26 cellular contexts compared by ENCODE assay signal in the genomic region with DNA sequence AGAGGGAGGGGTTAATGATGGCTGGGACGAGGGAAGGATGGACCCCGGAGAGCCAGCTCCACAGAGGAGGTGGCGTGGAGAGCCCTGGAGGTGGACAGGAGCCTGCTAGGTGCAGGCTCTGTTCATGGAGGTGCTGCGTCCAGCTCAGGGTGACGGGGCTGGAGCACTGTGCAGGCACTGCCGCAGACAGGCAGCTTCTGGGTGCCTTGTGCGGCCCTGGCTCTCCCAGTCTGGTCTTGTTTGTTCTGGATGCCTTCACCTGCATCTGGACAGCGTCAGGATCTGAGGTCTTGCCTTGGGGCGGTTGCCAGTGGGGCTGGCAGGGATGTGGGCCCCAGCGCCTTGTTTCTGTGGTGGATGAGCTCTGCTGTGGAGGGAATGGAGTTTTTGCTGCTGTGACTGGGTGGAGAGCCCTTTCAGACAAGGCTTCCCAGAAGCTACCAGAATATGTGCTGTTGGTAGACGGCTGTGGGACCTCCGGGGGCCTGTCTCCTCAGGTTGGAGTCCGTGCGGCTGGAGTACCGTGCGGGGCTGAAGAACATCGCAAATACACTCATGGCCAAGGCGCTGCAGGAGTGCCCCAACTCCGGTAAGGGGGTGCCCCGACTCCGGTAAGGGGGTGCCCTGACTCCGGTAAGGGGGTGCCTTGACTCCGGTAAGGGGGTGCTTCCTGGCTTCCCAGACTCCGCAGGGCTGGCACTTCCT. TPM values are rescaled to one million over a fixed set of nuclear protein-coding genes. Genes with fewer than 3 reads are reported as not detected.
DNase-seq lines count a peak whose midpoint lies in the region; ATAC-seq, FAIRE-seq and TF ChIP-seq lines count a peak whose summit lies in the region.
"Had no signal": no experiment of that assay in that cellular context is flagged by ENCODE, and none has a peak within 500 bp of the region (broad histone marks: within the 10 kb centered on the region; RNA-seq: fewer than 3 reads in every experiment).

No MANE protein-coding gene starts in this region.

- H3K36me3 ChIP-seq in HepG2 (replicated peaks in 1 of 2; ENCODE audit: control insufficient read depth in 1 of 2, insufficient read depth in 2 of 2, low read length in 2 of 2) (peaks cover 53 to 76% of the 10 kb centered on the region in 2 experiments), right lobe of liver (peaks cover 0 to 82% (median 37%) of the 10 kb centered on the region in 4 donors)

- BruUV-seq in HepG2 (replicated peaks; lab: Mats Ljungman, UMichigan), result no TSS peak

- FAIRE-seq in HepG2 (lab: Jason Lieb, UNC), result no peak
- FAIRE-seq: D721Med, pancreas, TTC549 had no signal

- intact Hi-C loops in HepG2 (cut with micrococcal nuclease; ENCODE audit: unreplicated experiment), result no loop called here
- intact Hi-C loops in right lobe of liver (cut with DNase I), result no loop called here

- H3K9me3 ChIP-seq in HepG2 (ENCODE audit: low read length) (no peaks in the 10 kb centered on the region), right lobe of liver (no peaks in the 10 kb centered on the region)
- H3K9me3 ChIP-seq: left lung, pancreas, suprapubic skin, vagina had no signal

- ATAC-seq in HepG2 (no peak), right lobe of liver (no peak), HG03095 (IDR thresholded peaks at IDR 0.05; ENCODE audit: unreplicated experiment) (no peak), HG03520 (IDR thresholded peaks at IDR 0.05; ENCODE audit: unreplicated experiment) (no peak)
- ATAC-seq: activated T-cell treated with anti-CD3 and anti-CD28 coated beads, Interleukin-2, amount 50 U/mL, for 4 hours; left lung; natural killer cell treated with Interleukin-12 subunit alpha and Interleukin-12 subunit beta and Interleukin-15 and Interleukin-18, amount 100 ng/mL, for 72 hours; pancreas; sciatic nerve had no signal

- peaks cover 4% of the 10 kb centered on the region for H3K79me2 ChIP-seq in HepG2 (ENCODE audit: insufficient read depth, low read length)

- H4K20me1 ChIP-seq in HepG2 (ENCODE audit: insufficient read depth, low read length), result no peaks in the 10 kb centered on the region

- TF ChIP-seq EP300 in HepG2 (IDR thresholded peaks at IDR 0.05; ENCODE audit: low read depth in 2 of 2, low read length in 2 of 2) (no peak), HepG2 (CRISPR knock-in tag; IDR thresholded peaks at IDR 0.05; ENCODE audit: borderline replicate concordance) (no peak)

- CTCF ChIA-PET in HepG2 (lab: Yijun Ruan, JAX; ENCODE audit: low intra/inter-chr PET ratio, low total read pairs), result no interaction called here

- H3K4me1 ChIP-seq in HepG2 (ENCODE audit: insufficient read depth, low read length) (peaks cover 26% of the 10 kb centered on the region), right lobe of liver (peaks cover 0 to 23% (median 11%) of the 10 kb centered on the region in 4 donors)
- H3K4me1 ChIP-seq: left lung, suprapubic skin, vagina had no signal

- in situ Hi-C loops in HepG2 (cut with HindIII; ENCODE audit: extremely low pct_ligation_motif_present, low pct_unique_long_range_greater_than_20kb), result no loop called here

- TF ChIP-seq POLR2A in HepG2 (IDR thresholded peaks at IDR 0.05; ENCODE audit: insufficient read depth in 1 of 2, low read depth in 2 of 2, low read length in 2 of 2) (no peak; a peak in 1 of 4 replicates), right lobe of liver (IDR thresholded peaks at IDR 0.05) (no peak)

- TF ChIP-seq CTCF in HepG2 (CRISPR knock-in tag; IDR thresholded peaks at IDR 0.05), result no peak
- TF ChIP-seq CTCF in right lobe of liver (IDR thresholded peaks at IDR 0.05), result no peak

- H3K27me3 ChIP-seq in HepG2 (ENCODE audit: control insufficient read depth in 1 of 2, insufficient read depth in 2 of 2, low read length in 2 of 2), result no peaks in the 10 kb centered on the region
- no peaks in the 10 kb centered on the region for H3K27me3 ChIP-seq in right lobe of liver
- H3K27me3 ChIP-seq: left lung, pancreas, suprapubic skin, vagina had no signal

- H3K4me2 ChIP-seq in HepG2 (ENCODE audit: low read depth, low read length), result no peak overlapping the region

- POLR2A ChIA-PET in HepG2 (lab: Yijun Ruan, JAX), result interaction anchor here (5.0 kb wide), 1 partner anchor 8 kb away, joined by 81 read pairs; the partner anchor contains the start of gene C20orf204

- TF ChIP-seq RAD21 in HepG2 (CRISPR knock-in tag; IDR thresholded peaks at IDR 0.05), result no peak

- no peak overlapping the region for H2AFZ ChIP-seq in HepG2 (ENCODE audit: low read length)
- H2AFZ ChIP-seq: GM23248 had no signal

- H3K27ac ChIP-seq in HepG2 (ENCODE audit: extremely low read length, insufficient read depth, low read length), result no peak overlapping the region
- no peak overlapping the region for H3K27ac ChIP-seq in right lobe of liver
- H3K27ac ChIP-seq: GM23248, left lung, pancreas, RWPE1, suprapubic skin, vagina had no signal

- no peak for DNase-seq in HepG2 (ENCODE audit: low spot score)
- no peak for DNase-seq in right lobe of liver
- DNase-seq in mucosa of gallbladder (ENCODE audit: low spot score), result peak; percentile 60
- DNase-seq: activated CD4-positive, CD25-positive, alpha-beta regulatory T cell treated with anti-CD3 and anti-CD28 coated beads, Interleukin-2, amount 50 U/mL, for 72 hours; activated T-cell treated with anti-CD3 and anti-CD28 coated beads, Interleukin-2, amount 50 U/mL, for 4 hours; effector CD8-positive, alpha-beta T cell; foreskin melanocyte; GM23248; immature natural killer cell; NCI-H1105; NCI-H2029; NCI-H226; NCI-H748 treated with DMSO at 0.1 percent for 48 hours; pancreas; SW 1271 had no signal

- H3K4me3 ChIP-seq in HepG2 (replicated peaks in 1 of 3; ENCODE audit: insufficient read depth in 1 of 3, low read depth in 2 of 3, low read length in 3 of 3), result no peak overlapping the region
- H3K4me3 ChIP-seq in right lobe of liver, result no peak overlapping the region
- H3K4me3 ChIP-seq: GM23248, left lung, pancreas, suprapubic skin, vagina had no signal

- no peak overlapping the region for H3K9ac ChIP-seq in HepG2 (ENCODE audit: insufficient read depth, low read depth, low read length)
- H3K9ac ChIP-seq: GM23248 had no signal

- 97% methylated on average over 23 of the region's 24 CpGs for WGBS in HepG2 (ENCODE audit: low lambda C conversion rate)
- 94% methylated on average over 9 of the region's 24 CpGs for WGBS in right lobe of liver (ENCODE audit: insufficient coverage, low coverage, low lambda C conversion rate, missing lambda C conversion rate)

RNA-seq across cellular contexts. Expression of gene C20orf204, which starts 7.8 kb away (rescaled TPM):
- 36.8 and 80.0 TPM in 2 replicates for total RNA-seq in HepG2 (2016; rRNA removed; fragmentation: Illumina TruSeq; extraction: Trizol)
- total RNA-seq in HepG2 (2016; cell fraction: cytosol; rRNA removed; fragmentation: Illumina TruSeq; extraction: Trizol; ENCODE audit: low read depth), result 48.6 and 61.3 TPM in 2 replicates
- total RNA-seq in HepG2 (2016; cell fraction: insoluble cytoplasmic fraction; rRNA removed; fragmentation: Illumina TruSeq; extraction: Trizol), result 39.0 and 80.0 TPM in 2 replicates
- 57.5 and 77.5 TPM in 2 replicates for total RNA-seq in HepG2 (2016; cell fraction: membrane; rRNA removed; fragmentation: Illumina TruSeq; extraction: Trizol)
- 68.2 and 72.7 TPM in 2 replicates for total RNA-seq in HepG2 (2016; cell fraction: nucleus; rRNA removed; fragmentation: Illumina TruSeq; extraction: Trizol)
- polyA plus RNA-seq in HepG2 (2011; rRNA removed), result 22.1 and 27.2 TPM in 2 replicates
- polyA plus RNA-seq in HepG2 (2011; cell fraction: cytosol; rRNA removed), result 22.8 and 58.2 TPM in 2 replicates
- polyA plus RNA-seq in HepG2 (2011; cell fraction: nucleus; rRNA removed), result 143 and 193 TPM in 2 replicates
- polyA plus RNA-seq in HepG2 (2012), result 13.4 and 16.2 TPM in 2 replicates
- 59.0 and 74.0 TPM in 2 replicates for polyA plus RNA-seq in HepG2 (2016; cell fraction: cytosol; fragmentation: Illumina TruSeq; extraction: Trizol; ENCODE audit: low read depth)
- 48.7 and 49.5 TPM in 2 replicates for polyA plus RNA-seq in HepG2 (2016; cell fraction: insoluble cytoplasmic fraction; fragmentation: Illumina TruSeq; extraction: Trizol; ENCODE audit: low read depth)
- 58.9 and 64.4 TPM in 2 replicates for polyA plus RNA-seq in HepG2 (2016; cell fraction: membrane; fragmentation: Illumina TruSeq; extraction: Trizol; ENCODE audit: low read depth)
- polyA plus RNA-seq in HepG2 (2016; cell fraction: nucleus; fragmentation: Illumina TruSeq; extraction: Trizol; ENCODE audit: insufficient read depth, low read depth), result 152 and 164 TPM in 2 replicates
- 1.8 and 19.7 TPM in 2 replicates for polyA minus RNA-seq in HepG2 (2011; rRNA and poly(A)+ RNA removed; ENCODE audit: low replicate concordance)
- polyA minus RNA-seq in HepG2 (2011; cell fraction: cytosol; rRNA and poly(A)+ RNA removed), result 15.0 and 21.9 TPM in 2 replicates
- 21.8 and 31.2 TPM in 2 replicates for polyA minus RNA-seq in HepG2 (2011; cell fraction: nucleus; rRNA and poly(A)+ RNA removed)
- 1 to 10 TPM in 1 of 6 experiments, under 1 TPM in 4, not detected in 1; 0.29 to 1.1 (median 0.44) TPM for total RNA-seq in right lobe of liver
- total RNA-seq in mucosa of gallbladder, result 1.7 TPM
- polyA plus RNA-seq: CD14-positive monocyte, immature natural killer cell had no signal

RNA-seq across cellular contexts. Expression of gene SOX18, which starts 21.3 kb away (rescaled TPM):
- total RNA-seq in HepG2 (2016; rRNA removed; fragmentation: Illumina TruSeq; extraction: Trizol) (1.3 and 1.9 TPM in 2 replicates), right lobe of liver (1 to 10 TPM; 4.1 to 7.8 (median 5.6) TPM), mucosa of gallbladder (30.1 TPM)
- total RNA-seq in HepG2 (2016; cell fraction: cytosol; rRNA removed; fragmentation: Illumina TruSeq; extraction: Trizol; ENCODE audit: low read depth), result 1.1 and 1.6 TPM in 2 replicates
- total RNA-seq in HepG2 (2016; cell fraction: insoluble cytoplasmic fraction; rRNA removed; fragmentation: Illumina TruSeq; extraction: Trizol), result 0.94 and 1.8 TPM in 2 replicates
- total RNA-seq in HepG2 (2016; cell fraction: membrane; rRNA removed; fragmentation: Illumina TruSeq; extraction: Trizol), result 2.7 and 3.0 TPM in 2 replicates
- 1.4 and 2.1 TPM in 2 replicates for total RNA-seq in HepG2 (2016; cell fraction: nucleus; rRNA removed; fragmentation: Illumina TruSeq; extraction: Trizol)
- polyA plus RNA-seq in HepG2 (2011; rRNA removed), result 1.6 and 2.0 TPM in 2 replicates
- polyA plus RNA-seq in HepG2 (2011; cell fraction: cytosol; rRNA removed), result 1.1 and 2.3 TPM in 2 replicates
- polyA plus RNA-seq in HepG2 (2011; cell fraction: nucleus; rRNA removed), result 8.4 and 10.3 TPM in 2 replicates
- 2.4 and 3.1 TPM in 2 replicates for polyA plus RNA-seq in HepG2 (2012)
- polyA plus RNA-seq in HepG2 (2016; cell fraction: cytosol; fragmentation: Illumina TruSeq; extraction: Trizol; ENCODE audit: low read depth), result 1.8 and 1.9 TPM in 2 replicates
- 7.2 and 8.4 TPM in 2 replicates for polyA plus RNA-seq in HepG2 (2016; cell fraction: insoluble cytoplasmic fraction; fragmentation: Illumina TruSeq; extraction: Trizol; ENCODE audit: low read depth)
- polyA plus RNA-seq in HepG2 (2016; cell fraction: membrane; fragmentation: Illumina TruSeq; extraction: Trizol; ENCODE audit: low read depth), result 3.3 and 4.0 TPM in 2 replicates
- polyA plus RNA-seq in HepG2 (2016; cell fraction: nucleus; fragmentation: Illumina TruSeq; extraction: Trizol; ENCODE audit: insufficient read depth, low read depth), result 9.0 and 10.0 TPM in 2 replicates
- 0.28 and 1.8 TPM in 2 replicates for polyA minus RNA-seq in HepG2 (2011; rRNA and poly(A)+ RNA removed; ENCODE audit: low replicate concordance)
- 1.9 and 4.0 TPM in 2 replicates for polyA minus RNA-seq in HepG2 (2011; cell fraction: cytosol; rRNA and poly(A)+ RNA removed)
- 0.77 and 0.87 TPM in 2 replicates for polyA minus RNA-seq in HepG2 (2011; cell fraction: nucleus; rRNA and poly(A)+ RNA removed)
- total RNA-seq: GM23248; natural killer cell treated with Interleukin-12 subunit alpha and Interleukin-12 subunit beta and Interleukin-15 and Interleukin-18, amount 100 ng/mL, for 72 hours had no signal
- polyA plus RNA-seq: CD14-positive monocyte, GM23248, immature natural killer cell had no signal

RNA-seq across cellular contexts. Expression of gene TCEA2, which starts 34.9 kb away (rescaled TPM):
- total RNA-seq in HepG2 (2016; rRNA removed; fragmentation: Illumina TruSeq; extraction: Trizol) (25.9 and 33.7 TPM in 2 replicates), right lobe of liver (10 to 100 TPM; 14.8 to 45.6 (median 28.6) TPM), mucosa of gallbladder (64.2 TPM)
- 58.0 and 75.2 TPM in 2 replicates for total RNA-seq in HepG2 (2016; cell fraction: cytosol; rRNA removed; fragmentation: Illumina TruSeq; extraction: Trizol; ENCODE audit: low read depth)
- 25.2 and 31.6 TPM in 2 replicates for total RNA-seq in HepG2 (2016; cell fraction: insoluble cytoplasmic fraction; rRNA removed; fragmentation: Illumina TruSeq; extraction: Trizol)
- 54.3 and 70.5 TPM in 2 replicates for total RNA-seq in HepG2 (2016; cell fraction: membrane; rRNA removed; fragmentation: Illumina TruSeq; extraction: Trizol)
- total RNA-seq in HepG2 (2016; cell fraction: nucleus; rRNA removed; fragmentation: Illumina TruSeq; extraction: Trizol), result 19.6 and 25.2 TPM in 2 replicates
- polyA plus RNA-seq in HepG2 (2011; rRNA removed), result 28.1 and 36.8 TPM in 2 replicates
- 22.9 and 25.9 TPM in 2 replicates for polyA plus RNA-seq in HepG2 (2011; cell fraction: cytosol; rRNA removed)
- 101 and 106 TPM in 2 replicates for polyA plus RNA-seq in HepG2 (2011; cell fraction: nucleus; rRNA removed)
- polyA plus RNA-seq in HepG2 (2012), result 70.9 and 75.4 TPM in 2 replicates
- 308 and 317 TPM in 2 replicates for polyA plus RNA-seq in HepG2 (2016; cell fraction: cytosol; fragmentation: Illumina TruSeq; extraction: Trizol; ENCODE audit: low read depth)
- 54.5 and 74.5 TPM in 2 replicates for polyA plus RNA-seq in HepG2 (2016; cell fraction: insoluble cytoplasmic fraction; fragmentation: Illumina TruSeq; extraction: Trizol; ENCODE audit: low read depth)
- 232 and 236 TPM in 2 replicates for polyA plus RNA-seq in HepG2 (2016; cell fraction: membrane; fragmentation: Illumina TruSeq; extraction: Trizol; ENCODE audit: low read depth)
- 80.5 and 83.8 TPM in 2 replicates for polyA plus RNA-seq in HepG2 (2016; cell fraction: nucleus; fragmentation: Illumina TruSeq; extraction: Trizol; ENCODE audit: insufficient read depth, low read depth)
- polyA minus RNA-seq in HepG2 (2011; rRNA and poly(A)+ RNA removed; ENCODE audit: low replicate concordance), result 42.1 and 65.5 TPM in 2 replicates
- polyA minus RNA-seq in HepG2 (2011; cell fraction: cytosol; rRNA and poly(A)+ RNA removed), result 21.6 and 27.5 TPM in 2 replicates
- 32.7 and 36.6 TPM in 2 replicates for polyA minus RNA-seq in HepG2 (2011; cell fraction: nucleus; rRNA and poly(A)+ RNA removed)

RNA-seq across cellular contexts. Expression of gene PRPF6, which starts 47.2 kb away (rescaled TPM):
- total RNA-seq in HepG2 (2016; rRNA removed; fragmentation: Illumina TruSeq; extraction: Trizol) (101 and 127 TPM in 2 replicates), right lobe of liver (10 to 100 TPM; 21.7 to 28.9 (median 24.4) TPM), mucosa of gallbladder (74.7 TPM)
- total RNA-seq in HepG2 (2016; cell fraction: cytosol; rRNA removed; fragmentation: Illumina TruSeq; extraction: Trizol; ENCODE audit: low read depth), result 28.1 and 30.5 TPM in 2 replicates
- total RNA-seq in HepG2 (2016; cell fraction: insoluble cytoplasmic fraction; rRNA removed; fragmentation: Illumina TruSeq; extraction: Trizol), result 101 and 116 TPM in 2 replicates
- total RNA-seq in HepG2 (2016; cell fraction: membrane; rRNA removed; fragmentation: Illumina TruSeq; extraction: Trizol), result 51.1 and 54.9 TPM in 2 replicates
- 68.1 and 77.4 TPM in 2 replicates for total RNA-seq in HepG2 (2016; cell fraction: nucleus; rRNA removed; fragmentation: Illumina TruSeq; extraction: Trizol)
- polyA plus RNA-seq in HepG2 (2011; rRNA removed), result 63.7 and 65.3 TPM in 2 replicates
- polyA plus RNA-seq in HepG2 (2011; cell fraction: cytosol; rRNA removed), result 58.9 and 67.6 TPM in 2 replicates
- 82.2 and 84.5 TPM in 2 replicates for polyA plus RNA-seq in HepG2 (2011; cell fraction: nucleus; rRNA removed)
- polyA plus RNA-seq in HepG2 (2012), result 79.5 and 80.7 TPM in 2 replicates
- 41.2 and 42.1 TPM in 2 replicates for polyA plus RNA-seq in HepG2 (2016; cell fraction: cytosol; fragmentation: Illumina TruSeq; extraction: Trizol; ENCODE audit: low read depth)
- polyA plus RNA-seq in HepG2 (2016; cell fraction: insoluble cytoplasmic fraction; fragmentation: Illumina TruSeq; extraction: Trizol; ENCODE audit: low read depth), result 130 and 149 TPM in 2 replicates
- 56.1 and 60.4 TPM in 2 replicates for polyA plus RNA-seq in HepG2 (2016; cell fraction: membrane; fragmentation: Illumina TruSeq; extraction: Trizol; ENCODE audit: low read depth)
- polyA plus RNA-seq in HepG2 (2016; cell fraction: nucleus; fragmentation: Illumina TruSeq; extraction: Trizol; ENCODE audit: insufficient read depth, low read depth), result 122 TPM in 2 replicates
- 50.1 and 75.7 TPM in 2 replicates for polyA minus RNA-seq in HepG2 (2011; rRNA and poly(A)+ RNA removed; ENCODE audit: low replicate concordance)
- 46.1 and 51.9 TPM in 2 replicates for polyA minus RNA-seq in HepG2 (2011; cell fraction: cytosol; rRNA and poly(A)+ RNA removed)
- 44.4 and 50.5 TPM in 2 replicates for polyA minus RNA-seq in HepG2 (2011; cell fraction: nucleus; rRNA and poly(A)+ RNA removed)

RNA-seq across cellular contexts. Expression of gene SAMD10, which starts 48.7 kb away (rescaled TPM):
- total RNA-seq in HepG2 (2016; rRNA removed; fragmentation: Illumina TruSeq; extraction: Trizol) (5.1 and 6.1 TPM in 2 replicates), right lobe of liver (1 to 10 TPM; 2.7 to 6.7 (median 3.5) TPM), mucosa of gallbladder (12.7 TPM)
- 3.8 and 3.9 TPM in 2 replicates for total RNA-seq in HepG2 (2016; cell fraction: cytosol; rRNA removed; fragmentation: Illumina TruSeq; extraction: Trizol; ENCODE audit: low read depth)
- 4.7 and 6.8 TPM in 2 replicates for total RNA-seq in HepG2 (2016; cell fraction: insoluble cytoplasmic fraction; rRNA removed; fragmentation: Illumina TruSeq; extraction: Trizol)
- total RNA-seq in HepG2 (2016; cell fraction: membrane; rRNA removed; fragmentation: Illumina TruSeq; extraction: Trizol), result 7.9 and 9.1 TPM in 2 replicates
- 5.9 and 6.0 TPM in 2 replicates for total RNA-seq in HepG2 (2016; cell fraction: nucleus; rRNA removed; fragmentation: Illumina TruSeq; extraction: Trizol)
- polyA plus RNA-seq in HepG2 (2011; rRNA removed), result 11.0 and 11.8 TPM in 2 replicates
- polyA plus RNA-seq in HepG2 (2011; cell fraction: cytosol; rRNA removed), result 5.2 and 8.8 TPM in 2 replicates
- 51.4 and 63.7 TPM in 2 replicates for polyA plus RNA-seq in HepG2 (2011; cell fraction: nucleus; rRNA removed)
- polyA plus RNA-seq in HepG2 (2012), result 6.2 and 8.9 TPM in 2 replicates
- polyA plus RNA-seq in HepG2 (2016; cell fraction: cytosol; fragmentation: Illumina TruSeq; extraction: Trizol; ENCODE audit: low read depth), result 8.7 and 9.1 TPM in 2 replicates
- 8.4 and 12.7 TPM in 2 replicates for polyA plus RNA-seq in HepG2 (2016; cell fraction: insoluble cytoplasmic fraction; fragmentation: Illumina TruSeq; extraction: Trizol; ENCODE audit: low read depth)
- polyA plus RNA-seq in HepG2 (2016; cell fraction: membrane; fragmentation: Illumina TruSeq; extraction: Trizol; ENCODE audit: low read depth), result 15.2 and 15.4 TPM in 2 replicates
- 20.5 and 24.8 TPM in 2 replicates for polyA plus RNA-seq in HepG2 (2016; cell fraction: nucleus; fragmentation: Illumina TruSeq; extraction: Trizol; ENCODE audit: insufficient read depth, low read depth)
- polyA minus RNA-seq in HepG2 (2011; rRNA and poly(A)+ RNA removed; ENCODE audit: low replicate concordance), result 3.7 and 5.9 TPM in 2 replicates
- polyA minus RNA-seq in HepG2 (2011; cell fraction: cytosol; rRNA and poly(A)+ RNA removed), result 4.8 and 6.0 TPM in 2 replicates
- 3.3 and 4.0 TPM in 2 replicates for polyA minus RNA-seq in HepG2 (2011; cell fraction: nucleus; rRNA and poly(A)+ RNA removed)

Comparison
In these comparisons a context has a peak if more than half of its experiments do, and no peak if none do; other contexts are left out.
1. RNA of gene C20orf204, which starts 7.8 kb away (total RNA-seq): 36.8 to 80.0 TPM in HepG2; 1.7 TPM in mucosa of gallbladder (single experiment) and 0.29 to 1.1 TPM in right lobe of liver; every median in the first group is over 10 times any median in the second.